1 cellular context compared by ENCODE assay signal in the genomic region with DNA sequence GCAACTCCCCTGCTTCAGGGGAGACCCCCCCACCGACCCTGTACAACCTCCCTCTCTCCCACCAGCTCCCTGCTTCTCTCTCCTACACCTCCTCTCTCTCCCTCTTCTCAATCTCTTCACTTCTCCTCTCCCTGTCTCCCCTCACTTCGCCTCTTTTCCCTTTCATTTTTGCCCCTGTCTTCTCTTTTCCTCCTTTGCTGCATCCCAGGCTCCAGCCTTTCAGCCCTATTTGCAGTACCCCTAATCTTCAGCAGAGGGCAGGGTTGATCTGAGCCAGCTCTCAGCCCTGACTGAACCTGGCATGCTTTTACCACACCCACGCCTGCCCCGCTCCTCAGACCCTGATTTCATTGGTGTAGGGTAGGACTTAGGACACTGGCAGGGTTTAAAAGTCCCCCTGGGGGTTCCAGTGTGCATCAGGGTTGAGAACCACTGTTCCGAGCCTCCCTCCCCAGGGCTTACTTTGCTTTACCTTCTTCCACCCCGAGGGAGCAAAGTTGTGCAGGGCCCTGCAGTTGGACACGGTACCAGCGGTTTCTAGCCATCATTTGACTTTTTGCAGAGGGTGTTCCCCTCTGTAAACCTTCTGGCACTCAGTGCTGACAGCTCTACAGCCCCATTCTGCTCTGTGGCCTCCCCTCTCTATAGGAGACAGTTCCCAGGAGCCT.
TF ChIP-seq lines count a peak whose summit lies in the region.

No MANE protein-coding gene starts in this region.

TF ChIP-seq in GM23338, 12 proteins besides CTCF, POLR2A, EP300 and RAD21:
- TF ChIP-seq, protein P1, sequence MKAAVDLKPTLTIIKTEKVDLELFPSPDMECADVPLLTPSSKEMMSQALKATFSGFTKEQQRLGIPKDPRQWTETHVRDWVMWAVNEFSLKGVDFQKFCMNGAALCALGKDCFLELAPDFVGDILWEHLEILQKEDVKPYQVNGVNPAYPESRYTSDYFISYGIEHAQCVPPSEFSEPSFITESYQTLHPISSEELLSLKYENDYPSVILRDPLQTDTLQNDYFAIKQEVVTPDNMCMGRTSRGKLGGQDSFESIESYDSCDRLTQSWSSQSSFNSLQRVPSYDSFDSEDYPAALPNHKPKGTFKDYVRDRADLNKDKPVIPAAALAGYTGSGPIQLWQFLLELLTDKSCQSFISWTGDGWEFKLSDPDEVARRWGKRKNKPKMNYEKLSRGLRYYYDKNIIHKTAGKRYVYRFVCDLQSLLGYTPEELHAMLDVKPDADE (IDR thresholded peaks at IDR 0.05): no peak
- TF ChIP-seq POLR2AphosphoS5 (IDR thresholded peaks at IDR 0.05; ENCODE audit: low read depth) (no peak), NANOG (IDR thresholded peaks at IDR 0.05; ENCODE audit: borderline replicate concordance) (no peak), JUNB (IDR thresholded peaks at IDR 0.05; ENCODE audit: unreplicated experiment) (no peak), ZNF114 (CRISPR knock-in tag; IDR thresholded peaks at IDR 0.05) (no peak), STAT1 (IDR thresholded peaks at IDR 0.05; ENCODE audit: unreplicated experiment) (no peak)
- TF ChIP-seq, protein P2, sequence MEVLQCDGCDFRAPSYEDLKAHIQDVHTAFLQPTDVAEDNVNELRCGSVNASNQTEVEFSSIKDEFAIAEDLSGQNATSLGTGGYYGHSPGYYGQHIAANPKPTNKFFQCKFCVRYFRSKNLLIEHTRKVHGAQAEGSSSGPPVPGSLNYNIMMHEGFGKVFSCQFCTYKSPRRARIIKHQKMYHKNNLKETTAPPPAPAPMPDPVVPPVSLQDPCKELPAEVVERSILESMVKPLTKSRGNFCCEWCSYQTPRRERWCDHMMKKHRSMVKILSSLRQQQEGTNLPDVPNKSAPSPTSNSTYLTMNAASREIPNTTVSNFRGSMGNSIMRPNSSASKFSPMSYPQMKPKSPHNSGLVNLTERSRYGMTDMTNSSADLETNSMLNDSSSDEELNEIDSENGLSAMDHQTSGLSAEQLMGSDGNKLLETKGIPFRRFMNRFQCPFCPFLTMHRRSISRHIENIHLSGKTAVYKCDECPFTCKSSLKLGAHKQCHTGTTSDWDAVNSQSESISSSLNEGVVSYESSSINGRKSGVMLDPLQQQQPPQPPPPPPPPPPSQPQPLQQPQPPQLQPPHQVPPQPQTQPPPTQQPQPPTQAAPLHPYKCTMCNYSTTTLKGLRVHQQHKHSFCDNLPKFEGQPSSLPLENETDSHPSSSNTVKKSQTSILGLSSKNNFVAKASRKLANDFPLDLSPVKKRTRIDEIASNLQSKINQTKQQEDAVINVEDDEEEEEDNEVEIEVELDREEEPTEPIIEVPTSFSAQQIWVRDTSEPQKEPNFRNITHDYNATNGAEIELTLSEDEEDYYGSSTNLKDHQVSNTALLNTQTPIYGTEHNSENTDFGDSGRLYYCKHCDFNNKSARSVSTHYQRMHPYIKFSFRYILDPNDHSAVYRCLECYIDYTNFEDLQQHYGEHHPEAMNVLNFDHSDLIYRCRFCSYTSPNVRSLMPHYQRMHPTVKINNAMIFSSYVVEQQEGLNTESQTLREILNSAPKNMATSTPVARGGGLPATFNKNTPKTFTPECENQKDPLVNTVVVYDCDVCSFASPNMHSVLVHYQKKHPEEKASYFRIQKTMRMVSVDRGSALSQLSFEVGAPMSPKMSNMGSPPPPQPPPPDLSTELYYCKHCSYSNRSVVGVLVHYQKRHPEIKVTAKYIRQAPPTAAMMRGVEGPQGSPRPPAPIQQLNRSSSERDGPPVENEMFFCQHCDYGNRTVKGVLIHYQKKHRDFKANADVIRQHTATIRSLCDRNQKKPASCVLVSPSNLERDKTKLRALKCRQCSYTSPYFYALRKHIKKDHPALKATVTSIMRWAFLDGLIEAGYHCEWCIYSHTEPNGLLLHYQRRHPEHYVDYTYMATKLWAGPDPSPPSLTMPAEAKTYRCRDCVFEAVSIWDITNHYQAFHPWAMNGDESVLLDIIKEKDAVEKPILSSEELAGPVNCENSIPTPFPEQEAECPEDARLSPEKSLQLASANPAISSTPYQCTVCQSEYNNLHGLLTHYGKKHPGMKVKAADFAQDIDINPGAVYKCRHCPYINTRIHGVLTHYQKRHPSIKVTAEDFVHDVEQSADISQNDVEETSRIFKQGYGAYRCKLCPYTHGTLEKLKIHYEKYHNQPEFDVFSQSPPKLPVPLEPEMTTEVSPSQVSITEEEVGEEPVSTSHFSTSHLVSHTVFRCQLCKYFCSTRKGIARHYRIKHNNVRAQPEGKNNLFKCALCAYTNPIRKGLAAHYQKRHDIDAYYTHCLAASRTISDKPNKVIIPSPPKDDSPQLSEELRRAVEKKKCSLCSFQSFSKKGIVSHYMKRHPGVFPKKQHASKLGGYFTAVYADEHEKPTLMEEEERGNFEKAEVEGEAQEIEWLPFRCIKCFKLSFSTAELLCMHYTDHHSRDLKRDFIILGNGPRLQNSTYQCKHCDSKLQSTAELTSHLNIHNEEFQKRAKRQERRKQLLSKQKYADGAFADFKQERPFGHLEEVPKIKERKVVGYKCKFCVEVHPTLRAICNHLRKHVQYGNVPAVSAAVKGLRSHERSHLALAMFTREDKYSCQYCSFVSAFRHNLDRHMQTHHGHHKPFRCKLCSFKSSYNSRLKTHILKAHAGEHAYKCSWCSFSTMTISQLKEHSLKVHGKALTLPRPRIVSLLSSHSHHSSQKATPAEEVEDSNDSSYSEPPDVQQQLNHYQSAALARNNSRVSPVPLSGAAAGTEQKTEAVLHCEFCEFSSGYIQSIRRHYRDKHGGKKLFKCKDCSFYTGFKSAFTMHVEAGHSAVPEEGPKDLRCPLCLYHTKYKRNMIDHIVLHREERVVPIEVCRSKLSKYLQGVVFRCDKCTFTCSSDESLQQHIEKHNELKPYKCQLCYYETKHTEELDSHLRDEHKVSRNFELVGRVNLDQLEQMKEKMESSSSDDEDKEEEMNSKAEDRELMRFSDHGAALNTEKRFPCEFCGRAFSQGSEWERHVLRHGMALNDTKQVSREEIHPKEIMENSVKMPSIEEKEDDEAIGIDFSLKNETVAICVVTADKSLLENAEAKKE (CRISPR knock-in tag; IDR thresholded peaks at IDR 0.05): no peak
